ENCODE assay signal across 8 cellular contexts in the genomic region with DNA sequence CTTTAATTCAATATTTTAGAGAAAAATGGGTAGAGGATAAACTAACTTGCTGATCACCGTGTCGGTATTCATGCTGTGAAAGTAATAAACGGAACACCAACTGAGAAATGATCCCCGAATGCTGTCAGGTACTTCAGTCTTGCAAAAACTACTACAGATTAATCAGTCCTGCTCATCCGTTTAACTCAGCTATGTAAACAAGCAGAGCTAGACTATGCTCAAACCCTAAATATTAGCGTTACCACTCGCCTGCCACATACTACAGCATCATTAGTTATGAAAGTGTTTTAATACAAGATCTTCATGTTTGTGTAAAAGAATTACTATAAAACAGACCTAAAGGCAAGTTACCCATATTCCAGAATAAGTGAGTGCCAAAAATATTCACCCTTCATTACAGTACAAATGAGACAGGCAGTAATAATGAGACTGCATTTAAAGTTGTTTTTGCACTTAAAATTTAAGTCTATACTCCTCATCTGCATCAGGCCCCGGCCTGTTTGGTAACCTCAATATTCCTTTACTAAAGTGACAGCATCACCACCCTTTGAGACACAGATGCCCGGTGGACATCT. TPM values are rescaled to one million over a fixed set of nuclear protein-coding genes. Genes with fewer than 3 reads are reported as not detected.
DNase-seq lines count a peak whose midpoint lies in the region; ATAC-seq and TF ChIP-seq lines count a peak whose summit lies in the region.

No MANE protein-coding gene starts in this region.

- H3K36me3 Mint-ChIP-seq in activated CD4-positive, alpha-beta T cell treated with anti-CD3 and anti-CD28 coated beads for 36 hours (ENCODE audit: low read depth) = no peaks in the 10 kb centered on the region
- H3K36me3 Mint-ChIP-seq in activated T-helper 17 cell treated with anti-CD3 and anti-CD28 coated beads, Interleukin-2, amount 50 U/mL, for 72 hours (ENCODE audit: low read depth) = no peaks in the 10 kb centered on the region

- CTCF ChIA-PET in activated CD4-positive, alpha-beta T cell treated with anti-CD3 and anti-CD28 coated beads for 36 hours (lab: Charles Lee) = interaction anchor here (0.8 to 3.3 kb wide), 11 partner anchors 10 to 163 kb away, joined by 3 to 26 read pairs (median 6); no protein-coding TSS in a partner anchor

- H3K36me3 ChIP-seq in kidney epithelial cell (ENCODE audit: control insufficient read depth, insufficient read depth, low read length) (no peaks in the 10 kb centered on the region), testis (ENCODE audit: low read depth, missing control alignments) (no peaks in the 10 kb centered on the region)

- no peak for ATAC-seq in activated CD4-positive, alpha-beta T cell treated with anti-CD3 and anti-CD28 coated beads for 36 hours
- no peak for ATAC-seq in activated T-helper 17 cell treated with anti-CD3 and anti-CD28 coated beads, Interleukin-2, amount 50 U/mL, for 72 hours (replicated peaks)
- no peak for ATAC-seq in GM18505 (IDR thresholded peaks at IDR 0.05; ENCODE audit: unreplicated experiment)

- DNase-seq in activated CD4-positive, alpha-beta T cell treated with anti-CD3 and anti-CD28 coated beads for 36 hours = no peak
- DNase-seq in activated CD4-positive, alpha-beta T cell treated with anti-CD3 and anti-CD28 coated beads for 4 hours = no peak
- DNase-seq in kidney epithelial cell (ENCODE audit: low read depth) (no peak), testis (no peak), NCI-H1105 treated with DMSO at 0.1 percent for 48 hours (lab: John Stamatoyannopoulos, UW) (no peak), SHP77 treated with DMSO at 0.1 percent for 48 hours (lab: John Stamatoyannopoulos, UW) (no peak)

- H3K9me3 ChIP-seq in testis = no peaks in the 10 kb centered on the region

- POLR2A ChIA-PET in activated CD4-positive, alpha-beta T cell treated with anti-CD3 and anti-CD28 coated beads for 36 hours (lab: Charles Lee) = no interaction called here

- TF ChIP-seq POLR2A in testis (IDR thresholded peaks at IDR 0.05) = no peak
- TF ChIP-seq POLR2A in GM18505 (IDR thresholded peaks at IDR 0.05; ENCODE audit: borderline replicate concordance, extremely low read depth, insufficient read depth, insufficient read length) = no peak

- H3K27ac Mint-ChIP-seq in activated CD4-positive, alpha-beta T cell treated with anti-CD3 and anti-CD28 coated beads for 36 hours = peak overlapping the region; percentile 32
- H3K27ac Mint-ChIP-seq in activated T-helper 17 cell treated with anti-CD3 and anti-CD28 coated beads, Interleukin-2, amount 50 U/mL, for 72 hours = no peak overlapping the region

- TF ChIP-seq CTCF in kidney epithelial cell (IDR thresholded peaks at IDR 0.05; ENCODE audit: insufficient read depth, low read length, poor library complexity, severe bottlenecking) (no peak), testis (IDR thresholded peaks at IDR 0.05) (no peak)

- H3K27me3 ChIP-seq in kidney epithelial cell (ENCODE audit: control insufficient read depth, insufficient read depth, low read length) (no peaks in the 10 kb centered on the region), testis (no peaks in the 10 kb centered on the region)

- H3K4me1 ChIP-seq in testis = peaks cover 26% of the 10 kb centered on the region

- H3K4me3 ChIP-seq in kidney epithelial cell (ENCODE audit: low read depth, low read length) (peak overlapping the region; percentile 90), testis (peak overlapping the region; percentile 85 to 87)

- H3K9me3 Mint-ChIP-seq in activated CD4-positive, alpha-beta T cell treated with anti-CD3 and anti-CD28 coated beads for 36 hours (ENCODE audit: low read depth) = no peaks in the 10 kb centered on the region
- no peaks in the 10 kb centered on the region for H3K9me3 Mint-ChIP-seq in activated T-helper 17 cell treated with anti-CD3 and anti-CD28 coated beads, Interleukin-2, amount 50 U/mL, for 72 hours

- peaks cover 45% of the 10 kb centered on the region for H3K4me1 Mint-ChIP-seq in activated CD4-positive, alpha-beta T cell treated with anti-CD3 and anti-CD28 coated beads for 36 hours
- H3K4me1 Mint-ChIP-seq in activated T-helper 17 cell treated with anti-CD3 and anti-CD28 coated beads, Interleukin-2, amount 50 U/mL, for 72 hours = peaks cover 31% of the 10 kb centered on the region

- peak overlapping the region; percentile 74 for H3K4me3 Mint-ChIP-seq in activated CD4-positive, alpha-beta T cell treated with anti-CD3 and anti-CD28 coated beads for 36 hours
- H3K4me3 Mint-ChIP-seq in activated T-helper 17 cell treated with anti-CD3 and anti-CD28 coated beads, Interleukin-2, amount 50 U/mL, for 72 hours = peak overlapping the region; percentile 84

- peaks cover 8% of the 10 kb centered on the region for H3K27me3 Mint-ChIP-seq in activated CD4-positive, alpha-beta T cell treated with anti-CD3 and anti-CD28 coated beads for 36 hours
- H3K27me3 Mint-ChIP-seq in activated T-helper 17 cell treated with anti-CD3 and anti-CD28 coated beads, Interleukin-2, amount 50 U/mL, for 72 hours = no peaks in the 10 kb centered on the region

- peak overlapping the region; percentile 28 to 87 for H3K27ac ChIP-seq in testis

- WGBS in testis, 2 donors = 6 to 9% methylated on average over 9 of the region's 9 CpGs

- intact Hi-C loops in activated CD4-positive, alpha-beta T cell treated with anti-CD3 and anti-CD28 coated beads for 36 hours (cut with DNase I, micrococcal nuclease) = loop anchor here (1.0 to 5.0 kb wide), 6 partner anchors 138 to 386 kb away; partner anchors contain the start of genes COX15 (in 2 of the 2), CUTC (in 2 of the 2), ERLIN1 (in 1 of the 2) and SLC25A28 (in 1 of the 2)
- intact Hi-C loops in testis (cut with DNase I; ENCODE audit: low total_unique reads) = no loop called here

RNA-seq across cellular contexts. Expression of gene DNMBP, which starts 1.0 kb away (rescaled TPM):
- total RNA-seq in activated CD4-positive, alpha-beta T cell treated with anti-CD3 and anti-CD28 coated beads for 36 hours = 1 to 10 TPM; 1.9 to 2.4 TPM
- 1 to 10 TPM; 3.0 TPM for total RNA-seq in activated T-helper 17 cell treated with anti-CD3 and anti-CD28 coated beads, Interleukin-2, amount 50 U/mL, for 72 hours
- total RNA-seq in kidney epithelial cell = 15.3 and 16.5 TPM in 2 replicates
- 10 to 100 TPM; 33.4 to 36.0 TPM for total RNA-seq in testis
- polyA plus RNA-seq in testis (ENCODE audit: insufficient read depth, low read depth, low replicate concordance) = 20.8 TPM
